Comparison of ENCODE assay signal across 24 cellular contexts in genomic region chr10:99694171-99694570, GRCh38. TPM values are rescaled to one million over a fixed set of nuclear protein-coding genes. Genes with fewer than 3 reads are reported as not detected.
DNase-seq lines count a peak whose midpoint lies in the region; ATAC-seq, FAIRE-seq and TF ChIP-seq lines count a peak whose summit lies in the region.
"Had no signal": no experiment of that assay in that cellular context is flagged by ENCODE, and none has a peak within 500 bp of the region (broad histone marks: within the 10 kb centered on the region; RNA-seq: fewer than 3 reads in every experiment).

No MANE protein-coding gene starts in this region.

- H3K9me3 ChIP-seq in GM23248 (ENCODE audit: low read depth): no peaks in the 10 kb centered on the region
- H3K9me3 ChIP-seq in astrocyte (ENCODE audit: insufficient read depth, low read depth, low read length): no peaks in the 10 kb centered on the region
- no peaks in the 10 kb centered on the region for H3K9me3 ChIP-seq in smooth muscle cell (replicated peaks; ENCODE audit: low read depth)
- H3K9me3 ChIP-seq: upper lobe of left lung had no signal

- CTCF ChIA-PET in activated naive CD4-positive, alpha-beta T cell treated with anti-CD3 and anti-CD28 coated beads, Interleukin-2, amount 10 ng/mL, durations not matched to agents 7 days and 5 days (lab: Charles Lee): no interaction called here

- DNase-seq in GM23248: peak; percentile 84
- DNase-seq in astrocyte (ENCODE audit: low read depth): peak; percentile 93
- DNase-seq in fibroblast of villous mesenchyme (ENCODE audit: low read depth): peak; percentile 78
- no peak for DNase-seq in smooth muscle cell (lab: John Stamatoyannopoulos, UW; ENCODE audit: unreplicated experiment)
- DNase-seq in activated naive CD4-positive, alpha-beta T cell treated with anti-CD3 and anti-CD28 coated beads, Interleukin-2, amount 10 ng/mL, durations not matched to agents 7 days and 5 days: no peak
- DNase-seq in middle frontal gyrus (ENCODE audit: extremely low spot score, low spot score): no peak
- DNase-seq in NCI-H2171 treated with DMSO at 0.1 percent for 48 hours (lab: John Stamatoyannopoulos, UW): no peak
- DNase-seq: activated B cell treated with CpG ODN at 0.5 μM for 24 hours; activated CD8-positive, alpha-beta memory T cell treated with anti-CD3 and anti-CD28 coated beads for 24 hours; activated naive CD8-positive, alpha-beta T cell treated with anti-CD3 and anti-CD28 coated beads, Interleukin-2, amount 50 U/mL, for 24 hours; CD4-positive, alpha-beta T cell; DMS79; islet precursor cell; NCI-H1694 treated with DMSO at 0.1 percent for 48 hours; NCI-H446 treated with DMSO at 0.1 percent for 48 hours; retina; SHP77 treated with DMSO at 0.1 percent for 48 hours; stimulated activated CD4-positive, alpha-beta T cell treated with anti-CD3 and anti-CD28 coated beads, Interleukin-15, amount 100 ng/mL, for 24 hours; T-helper 2 cell; upper lobe of left lung had no signal

- H3F3A ChIP-seq in GM23248 (ENCODE audit: insufficient read depth): peaks cover 66% of the 10 kb centered on the region
- H3F3A ChIP-seq in smooth muscle cell (ENCODE audit: low read depth): no peaks in the 10 kb centered on the region

- H3K9me2 ChIP-seq in GM23248 (ENCODE audit: insufficient read depth): no peaks in the 10 kb centered on the region

- no peaks in the 10 kb centered on the region for H3K9me3 Mint-ChIP-seq in astrocyte (ENCODE audit: unreplicated experiment)
- no peaks in the 10 kb centered on the region for H3K9me3 Mint-ChIP-seq in activated naive CD4-positive, alpha-beta T cell treated with anti-CD3 and anti-CD28 coated beads, Interleukin-2, amount 10 ng/mL, durations not matched to agents 7 days and 5 days
- H3K9me3 Mint-ChIP-seq: activated B cell treated with CpG ODN at 0.5 μM for 24 hours; activated naive CD8-positive, alpha-beta T cell treated with anti-CD3 and anti-CD28 coated beads, Interleukin-2, amount 50 U/mL, for 24 hours; CD4-positive, alpha-beta T cell; neural crest cell; stimulated activated naive CD8-positive, alpha-beta T cell treated with anti-CD3 and anti-CD28 coated beads, Interleukin-15, Interleukin-2, amounts not matched to agents 100 ng/mL and 50 ng/mL, for 24 hours had no signal

- H4K20me1 ChIP-seq in GM23248 (ENCODE audit: insufficient read depth) (no peaks in the 10 kb centered on the region), astrocyte (ENCODE audit: insufficient read depth, low read length) (no peaks in the 10 kb centered on the region), smooth muscle cell (ENCODE audit: low read depth) (peaks cover 9% of the 10 kb centered on the region)

- H3K79me2 ChIP-seq in GM23248 (ENCODE audit: insufficient read depth) (peaks cover 41% of the 10 kb centered on the region), astrocyte (ENCODE audit: insufficient read depth, low read length) (no peaks in the 10 kb centered on the region), smooth muscle cell (ENCODE audit: low read depth) (peaks cover 3% of the 10 kb centered on the region)

- H3K4me1 Mint-ChIP-seq in astrocyte (ENCODE audit: low read depth, unreplicated experiment): peaks cover 11% of the 10 kb centered on the region
- no peaks in the 10 kb centered on the region for H3K4me1 Mint-ChIP-seq in activated naive CD4-positive, alpha-beta T cell treated with anti-CD3 and anti-CD28 coated beads, Interleukin-2, amount 10 ng/mL, durations not matched to agents 7 days and 5 days
- H3K4me1 Mint-ChIP-seq: activated B cell treated with CpG ODN at 0.5 μM for 24 hours; activated naive CD8-positive, alpha-beta T cell treated with anti-CD3 and anti-CD28 coated beads, Interleukin-2, amount 50 U/mL, for 24 hours; neural crest cell had no signal

- in situ Hi-C loops in GM23248 (cut with MboI): no loop called here

- H3K4me1 ChIP-seq in GM23248 (ENCODE audit: insufficient read depth) (peaks cover 49% of the 10 kb centered on the region), astrocyte (ENCODE audit: insufficient read depth, low read length) (peaks cover 8% of the 10 kb centered on the region), smooth muscle cell (ENCODE audit: low read depth) (no peaks in the 10 kb centered on the region)
- H3K4me1 ChIP-seq: upper lobe of left lung had no signal

- H3K27ac ChIP-seq in GM23248 (peak overlapping the region; percentile 79), astrocyte (ENCODE audit: low read depth, low read length) (peak overlapping the region; percentile 90), smooth muscle cell (ENCODE audit: low read depth) (peak overlapping the region; percentile 61)
- H3K27ac ChIP-seq: upper lobe of left lung had no signal

- WGBS in GM23248 (ENCODE audit: low coverage in 1 of 2, low lambda C conversion rate in 2 of 2, missing lambda C conversion rate in 2 of 2), 2 experiments: 7 to 11% methylated on average over 2 of the region's 2 CpGs
- WGBS in smooth muscle cell (ENCODE audit: low lambda C conversion rate): 73% methylated on average over 2 of the region's 2 CpGs

- no peak overlapping the region for H3K4me3 Mint-ChIP-seq in astrocyte (ENCODE audit: unreplicated experiment)
- H3K4me3 Mint-ChIP-seq in activated naive CD4-positive, alpha-beta T cell treated with anti-CD3 and anti-CD28 coated beads, Interleukin-2, amount 10 ng/mL, durations not matched to agents 7 days and 5 days: no peak overlapping the region
- H3K4me3 Mint-ChIP-seq: activated B cell treated with CpG ODN at 0.5 μM for 24 hours; activated naive CD8-positive, alpha-beta T cell treated with anti-CD3 and anti-CD28 coated beads, Interleukin-2, amount 50 U/mL, for 24 hours; CD4-positive, alpha-beta T cell; neural crest cell; stimulated activated naive CD8-positive, alpha-beta T cell treated with anti-CD3 and anti-CD28 coated beads, Interleukin-15, Interleukin-2, amounts not matched to agents 100 ng/mL and 50 ng/mL, for 24 hours had no signal

- H3K4me3 ChIP-seq in GM23248 (peak overlapping the region; percentile 27; the same call in 1 of the 2 replicates), astrocyte (ENCODE audit: insufficient read depth, low read depth, low read length) (no peak overlapping the region), fibroblast of villous mesenchyme (ENCODE audit: low read depth, low read length) (no peak overlapping the region), smooth muscle cell (no peak overlapping the region)
- H3K4me3 ChIP-seq: upper lobe of left lung had no signal

- peaks cover 73% of the 10 kb centered on the region for H3K36me3 ChIP-seq in GM23248 (ENCODE audit: low read depth)
- peaks cover 63% of the 10 kb centered on the region for H3K36me3 ChIP-seq in astrocyte (ENCODE audit: insufficient read depth, low read length)
- peaks cover 31% of the 10 kb centered on the region for H3K36me3 ChIP-seq in smooth muscle cell (ENCODE audit: low read depth)

- H2AFZ ChIP-seq in GM23248: 0 out of 2 replicates have a peak overlapping the region, but pooled peaks have one; percentile 39
- H2AFZ ChIP-seq in astrocyte (ENCODE audit: low read depth, low read length): no peak overlapping the region
- H2AFZ ChIP-seq in smooth muscle cell (ENCODE audit: low read depth): no peak overlapping the region

- H3K9ac ChIP-seq in GM23248 (peak overlapping the region; percentile 44), astrocyte (ENCODE audit: low read length) (peak overlapping the region; percentile 63), smooth muscle cell (ENCODE audit: low read depth) (no peak overlapping the region)

- peaks cover 18% of the 10 kb centered on the region for H3K36me3 Mint-ChIP-seq in astrocyte (ENCODE audit: low read depth, unreplicated experiment)
- peaks cover 22% of the 10 kb centered on the region for H3K36me3 Mint-ChIP-seq in activated naive CD4-positive, alpha-beta T cell treated with anti-CD3 and anti-CD28 coated beads, Interleukin-2, amount 10 ng/mL, durations not matched to agents 7 days and 5 days

- ATAC-seq in activated CD4-positive, CD25-positive, alpha-beta regulatory T cell treated with anti-CD3 and anti-CD28 coated beads, Interleukin-2, amount 50 U/mL, for 24 hours: no peak
- ATAC-seq: activated naive CD8-positive, alpha-beta T cell treated with anti-CD3 and anti-CD28 coated beads, Interleukin-2, amount 50 U/mL, for 24 hours had no signal

- H3K27me3 Mint-ChIP-seq in astrocyte (ENCODE audit: low read depth, unreplicated experiment): no peaks in the 10 kb centered on the region
- H3K27me3 Mint-ChIP-seq in activated naive CD4-positive, alpha-beta T cell treated with anti-CD3 and anti-CD28 coated beads, Interleukin-2, amount 10 ng/mL, durations not matched to agents 7 days and 5 days: no peaks in the 10 kb centered on the region
- H3K27me3 Mint-ChIP-seq: activated B cell treated with CpG ODN at 0.5 μM for 24 hours; activated naive CD8-positive, alpha-beta T cell treated with anti-CD3 and anti-CD28 coated beads, Interleukin-2, amount 50 U/mL, for 24 hours; CD4-positive, alpha-beta T cell; stimulated activated naive CD8-positive, alpha-beta T cell treated with anti-CD3 and anti-CD28 coated beads, Interleukin-15, Interleukin-2, amounts not matched to agents 100 ng/mL and 50 ng/mL, for 24 hours had no signal

- H3K4me2 ChIP-seq in GM23248 (ENCODE audit: unreplicated experiment) (peak overlapping the region; percentile 61), astrocyte (ENCODE audit: low read length) (peak overlapping the region; percentile 57), smooth muscle cell (peak overlapping the region; percentile 37)

- FAIRE-seq in astrocyte (lab: Jason Lieb, UNC): peak; percentile 84
- FAIRE-seq: endometrium had no signal

- TF ChIP-seq CTCF in astrocyte (IDR thresholded peaks at IDR 0.05; ENCODE audit: insufficient read depth, low read depth, low read length): no peak
- TF ChIP-seq CTCF in fibroblast of villous mesenchyme (IDR thresholded peaks at IDR 0.05; ENCODE audit: insufficient read depth, low read depth, low read length): no peak
- no peak for TF ChIP-seq CTCF in smooth muscle cell (IDR thresholded peaks at IDR 0.05; ENCODE audit: borderline replicate concordance, insufficient read depth, poor library complexity, severe bottlenecking)

- peak overlapping the region; percentile 80 for H3K27ac Mint-ChIP-seq in astrocyte (ENCODE audit: unreplicated experiment)
- no peak overlapping the region for H3K27ac Mint-ChIP-seq in activated naive CD4-positive, alpha-beta T cell treated with anti-CD3 and anti-CD28 coated beads, Interleukin-2, amount 10 ng/mL, durations not matched to agents 7 days and 5 days
- H3K27ac Mint-ChIP-seq: activated B cell treated with CpG ODN at 0.5 μM for 24 hours; activated naive CD8-positive, alpha-beta T cell treated with anti-CD3 and anti-CD28 coated beads, Interleukin-2, amount 50 U/mL, for 24 hours; CD4-positive, alpha-beta T cell; stimulated activated naive CD8-positive, alpha-beta T cell treated with anti-CD3 and anti-CD28 coated beads, Interleukin-15, Interleukin-2, amounts not matched to agents 100 ng/mL and 50 ng/mL, for 24 hours had no signal

- H3K27me3 ChIP-seq in GM23248 (replicated peaks; ENCODE audit: insufficient read depth) (no peaks in the 10 kb centered on the region), astrocyte (ENCODE audit: insufficient read depth, low read length) (no peaks in the 10 kb centered on the region), smooth muscle cell (ENCODE audit: low read depth) (no peaks in the 10 kb centered on the region)
- H3K27me3 ChIP-seq: upper lobe of left lung had no signal

RNA-seq across cellular contexts. Expression of gene ENTPD7, which starts 34.9 kb away (rescaled TPM):
- total RNA-seq in GM23248 (2014; rRNA removed; shearing (Covaris generic)): 21.6 and 26.8 TPM in 2 replicates
- 7.5 and 8.3 TPM in 2 replicates for polyA plus RNA-seq in GM23248 (2016; fragmentation: Nextera tagmentation; extraction: Ambion mirVana)
- total RNA-seq in astrocyte: 21.6 and 22.8 TPM in 2 replicates
- total RNA-seq in fibroblast of villous mesenchyme: 43.2 and 48.4 TPM in 2 replicates
- total RNA-seq in smooth muscle cell: 39.9 and 41.1 TPM in 2 replicates
- polyA plus RNA-seq in smooth muscle cell: 7.5 and 7.9 TPM in 2 replicates

RNA-seq across cellular contexts. Expression of gene COX15, which starts 37.8 kb away (rescaled TPM):
- total RNA-seq in GM23248 (2014; rRNA removed; shearing (Covaris generic)): 20.3 and 21.4 TPM in 2 replicates
- 17.1 and 18.3 TPM in 2 replicates for polyA plus RNA-seq in GM23248 (2016; fragmentation: Nextera tagmentation; extraction: Ambion mirVana)
- 30.2 and 33.4 TPM in 2 replicates for total RNA-seq in astrocyte
- 29.0 and 54.0 TPM in 2 replicates for total RNA-seq in fibroblast of villous mesenchyme
- 21.3 and 22.5 TPM in 2 replicates for total RNA-seq in smooth muscle cell
- 16.9 and 19.1 TPM in 2 replicates for polyA plus RNA-seq in smooth muscle cell

RNA-seq across cellular contexts. Expression of gene CUTC, which starts 37.9 kb away (rescaled TPM):
- 20.2 and 20.9 TPM in 2 replicates for total RNA-seq in GM23248 (2014; rRNA removed; shearing (Covaris generic))
- polyA plus RNA-seq in GM23248 (2016; fragmentation: Nextera tagmentation; extraction: Ambion mirVana): 25.7 and 28.5 TPM in 2 replicates
- total RNA-seq in astrocyte: 10.3 and 11.6 TPM in 2 replicates
- total RNA-seq in fibroblast of villous mesenchyme: 12.6 and 19.0 TPM in 2 replicates
- total RNA-seq in smooth muscle cell: 15.2 and 16.0 TPM in 2 replicates
- polyA plus RNA-seq in smooth muscle cell: 20.1 and 24.2 TPM in 2 replicates

Comparison
In these comparisons a context has a peak if more than half of its experiments do, and no peak if none do; other contexts are left out.
1. DNase-seq: peak in GM23248 (single experiment), astrocyte (single experiment) and fibroblast of villous mesenchyme (single experiment); none in smooth muscle cell (single experiment), activated naive CD4-positive, alpha-beta T cell treated with anti-CD3 and anti-CD28 coated beads, Interleukin-2, amount 10 ng/mL, durations not matched to agents 7 days and 5 days (single experiment), middle frontal gyrus (single experiment) and NCI-H2171 treated with DMSO at 0.1 percent for 48 hours (single experiment).
2. Peak in every context shown above with its lines, with median percentiles within 50 percentile points of each other: H3K27ac ChIP-seq and H3K4me2 ChIP-seq.